ENCODE assay signal across 9 cellular contexts in the genomic region with DNA sequence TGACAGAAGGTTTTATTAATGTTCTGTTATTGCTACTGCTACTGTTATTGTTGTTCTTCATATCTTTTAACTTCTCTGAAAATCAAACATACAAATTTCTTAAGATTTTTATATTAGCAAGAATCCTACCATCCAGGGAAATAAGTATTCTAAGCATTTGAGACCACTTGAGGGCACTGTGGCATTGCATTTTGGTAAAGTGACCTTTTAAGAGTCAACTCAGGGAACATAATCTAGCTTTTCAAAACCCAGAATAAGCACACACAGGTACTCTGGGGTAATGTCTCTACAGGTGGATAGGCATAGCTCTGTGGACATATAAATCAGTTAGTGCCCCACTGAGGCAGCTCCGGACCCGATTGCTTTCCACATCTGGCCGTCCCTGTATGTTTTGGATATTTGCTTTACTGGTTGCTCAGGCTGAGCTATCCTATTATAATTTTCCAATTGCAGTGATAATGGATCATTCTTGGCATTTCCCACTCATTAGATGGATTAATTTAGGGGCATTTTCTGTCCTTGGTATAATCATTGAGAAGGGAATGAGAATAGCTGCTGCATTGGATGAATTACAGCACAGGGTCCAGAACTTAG.
A peak's percentile ranks its signal among the peaks of the same experiment; 100 is the strongest.
DNase-seq lines count a peak whose midpoint lies in the region; ATAC-seq and TF ChIP-seq lines count a peak whose summit lies in the region.
"Had no signal": no experiment of that assay in that cellular context is flagged by ENCODE, and none has a peak within 500 bp of the region (broad histone marks: within the 10 kb centered on the region; RNA-seq: fewer than 3 reads in every experiment).

No MANE protein-coding gene starts in this region.

- H4K8ac ChIP-seq in H9 (replicated peaks; ENCODE audit: insufficient read length, low read depth, low read length) = no peak overlapping the region

- CTCF ChIA-PET in CD8-positive, alpha-beta memory T cell (lab: Charles Lee) = no interaction called here

- DNase-seq in H9 = peak; percentile 28
- peak; percentile 73 for DNase-seq in NCI-H69 (lab: John Stamatoyannopoulos, UW)
- DNase-seq in dorsolateral prefrontal cortex = peak in 3 of 10 donors; percentile 3 to 44 (median 38)
- peak; percentile 42 for DNase-seq in nephron progenitor cell
- no peak for DNase-seq in suprapubic skin (ENCODE audit: low spot score in 2 of 2)
- DNase-seq in CD8-positive, alpha-beta memory T cell = no peak
- no peak for DNase-seq in HCEC 1CT

- no peak overlapping the region for H2AK5ac ChIP-seq in H9 (ENCODE audit: insufficient read length, low read length)

- no peaks in the 10 kb centered on the region for H3K9me3 Mint-ChIP-seq in H9
- no peaks in the 10 kb centered on the region for H3K9me3 Mint-ChIP-seq in nephron progenitor cell
- peaks cover 17 to 48% (median 20%) of the 10 kb centered on the region in 5 donors for H3K9me3 Mint-ChIP-seq in CD8-positive, alpha-beta memory T cell

- no peak for TF ChIP-seq EP300 in suprapubic skin (IDR thresholded peaks at IDR 0.05)

- H3K4me1 Mint-ChIP-seq in H9 (peaks cover 3 to 5% of the 10 kb centered on the region in 2 experiments), nephron progenitor cell (no peaks in the 10 kb centered on the region)
- H3K4me1 Mint-ChIP-seq in CD8-positive, alpha-beta memory T cell = no peaks in the 10 kb centered on the region

- H2BK120ac ChIP-seq in H9 (ENCODE audit: low read depth, low read length, poor library complexity, severe bottlenecking) = no peak overlapping the region

- no peak overlapping the region for H2BK15ac ChIP-seq in H9 (ENCODE audit: low read depth, low read length)

- no peak overlapping the region for H2BK5ac ChIP-seq in H9 (ENCODE audit: insufficient read length, low read length)

- H3K79me1 ChIP-seq in H9 (ENCODE audit: insufficient read depth, low read depth, low read length, poor library complexity, severe bottlenecking) = no peaks in the 10 kb centered on the region

- H3K4me2 ChIP-seq in H9 (ENCODE audit: insufficient read depth, insufficient read length, low read length) = no peak overlapping the region

- H3K4ac ChIP-seq in H9 (ENCODE audit: low read depth, low read length) = no peak overlapping the region

- WGBS in H9 (ENCODE audit: extremely low coverage, insufficient read length, low lambda C conversion rate) = no CpG with 5 or more reads among the region's 3 CpGs
- 69% methylated on average over 3 of the region's 3 CpGs for WGBS in suprapubic skin

- H3K14ac ChIP-seq in H9 (ENCODE audit: insufficient read depth, low read length) = no peak overlapping the region

- H3K56ac ChIP-seq in H9 (ENCODE audit: insufficient read length, low read depth, low read length) = no peak overlapping the region

- no peak overlapping the region for H2BK12ac ChIP-seq in H9 (ENCODE audit: insufficient read length, low read depth, low read length)

- no peaks in the 10 kb centered on the region for H4K20me1 ChIP-seq in H9 (ENCODE audit: control insufficient read depth, insufficient read depth, insufficient read length)

- no peak overlapping the region for H3T11ph ChIP-seq in H9 (ENCODE audit: low read length)

- no peaks in the 10 kb centered on the region for H3K9me3 ChIP-seq in H9 (ENCODE audit: control insufficient read depth, low read depth, low read length)
- no peaks in the 10 kb centered on the region for H3K9me3 ChIP-seq in suprapubic skin
- no peaks in the 10 kb centered on the region for H3K9me3 ChIP-seq in CD8-positive, alpha-beta memory T cell (ENCODE audit: low read length)

- POLR2A ChIA-PET in CD8-positive, alpha-beta memory T cell (lab: Charles Lee) = no interaction called here

- no peak overlapping the region for H3K23ac ChIP-seq in H9 (ENCODE audit: insufficient read length, low read depth, low read length)

- no peak overlapping the region for H3K4me3 Mint-ChIP-seq in H9
- no peak overlapping the region for H3K4me3 Mint-ChIP-seq in nephron progenitor cell
- H3K4me3 Mint-ChIP-seq in CD8-positive, alpha-beta memory T cell = no peak overlapping the region

- no peak overlapping the region for H4K5ac ChIP-seq in H9 (ENCODE audit: insufficient read length, low read depth, low read length)

- H3K27ac ChIP-seq in H9 (ENCODE audit: insufficient read length, low read depth, low read length) (no peak overlapping the region), dorsolateral prefrontal cortex (no peak overlapping the region), suprapubic skin (no peak overlapping the region)
- H3K27ac ChIP-seq in CD8-positive, alpha-beta memory T cell (ENCODE audit: low read depth, low read length) = no peak overlapping the region
- H3K27ac ChIP-seq: SJSA1 had no signal

- H3K27me3 ChIP-seq in H9 (ENCODE audit: insufficient read depth, low read length) = no peaks in the 10 kb centered on the region
- no peaks in the 10 kb centered on the region for H3K27me3 ChIP-seq in dorsolateral prefrontal cortex
- H3K27me3 ChIP-seq in suprapubic skin = no peaks in the 10 kb centered on the region
- H3K27me3 ChIP-seq in CD8-positive, alpha-beta memory T cell (ENCODE audit: insufficient read depth, low read length, poor library complexity, severe bottlenecking) = no peaks in the 10 kb centered on the region
- H3K27me3 ChIP-seq: SJSA1 had no signal

- ATAC-seq in GM18520 (IDR thresholded peaks at IDR 0.05; ENCODE audit: unreplicated experiment) = no peak

- no peak overlapping the region for H2BK20ac ChIP-seq in H9 (ENCODE audit: low read depth, low read length, poor library complexity, severe bottlenecking)

- intact Hi-C loops in dorsolateral prefrontal cortex (cut with DNase I) = loop anchor here in 1 of 2 donors (10.0 kb wide), 1 partner anchor 1653 kb away; no protein-coding TSS in a partner anchor

- H3K27ac Mint-ChIP-seq in H9 (no peak overlapping the region; a peak in 1 of 7 replicates), nephron progenitor cell (peak overlapping the region; percentile 7)
- no peak overlapping the region for H3K27ac Mint-ChIP-seq in CD8-positive, alpha-beta memory T cell

- H3K36me3 Mint-ChIP-seq in H9 (ENCODE audit: insufficient read depth in 1 of 3, low read depth in 3 of 3) (no peaks in the 10 kb centered on the region), nephron progenitor cell (ENCODE audit: low read depth) (no peaks in the 10 kb centered on the region)
- H3K36me3 Mint-ChIP-seq in CD8-positive, alpha-beta memory T cell = no peaks in the 10 kb centered on the region

- H3K4me3 ChIP-seq in dorsolateral prefrontal cortex (no peak overlapping the region), suprapubic skin (no peak overlapping the region)
- no peak overlapping the region for H3K4me3 ChIP-seq in CD8-positive, alpha-beta memory T cell (ENCODE audit: low read length)
- H3K4me3 ChIP-seq: SJSA1 had no signal

- H3K27me3 Mint-ChIP-seq in H9 (ENCODE audit: low read depth) = no peaks in the 10 kb centered on the region
- H3K27me3 Mint-ChIP-seq in nephron progenitor cell (ENCODE audit: low read depth, poor library complexity) = no peaks in the 10 kb centered on the region
- no peaks in the 10 kb centered on the region for H3K27me3 Mint-ChIP-seq in CD8-positive, alpha-beta memory T cell

- H3K4me1 ChIP-seq in H9 (ENCODE audit: insufficient read depth, low read length) (no peaks in the 10 kb centered on the region), suprapubic skin (no peaks in the 10 kb centered on the region)
- H3K4me1 ChIP-seq in CD8-positive, alpha-beta memory T cell (ENCODE audit: insufficient read depth, low read length) = no peaks in the 10 kb centered on the region
- H3K4me1 ChIP-seq: SJSA1 had no signal

- no peak overlapping the region for H2AFZ ChIP-seq in H9 (ENCODE audit: low read length)

- no peak overlapping the region for H3K9ac ChIP-seq in H9 (ENCODE audit: extremely low read depth, insufficient read length, low read length)

- no peaks in the 10 kb centered on the region for H3K79me2 ChIP-seq in H9 (ENCODE audit: insufficient read depth, low read length)

- no peak for TF ChIP-seq POLR2A in suprapubic skin (IDR thresholded peaks at IDR 0.05)

- no peaks in the 10 kb centered on the region for H3K23me2 ChIP-seq in H9 (ENCODE audit: insufficient read length, low read depth, low read length, poor library complexity, severe bottlenecking)

- no peaks in the 10 kb centered on the region for H3K36me3 ChIP-seq in suprapubic skin
- H3K36me3 ChIP-seq in CD8-positive, alpha-beta memory T cell (ENCODE audit: insufficient read depth, low read length) = no peaks in the 10 kb centered on the region
- H3K36me3 ChIP-seq: SJSA1 had no signal

- no peak overlapping the region for H4K91ac ChIP-seq in H9 (ENCODE audit: insufficient read length, low read depth, low read length)

- H3K18ac ChIP-seq in H9 (ENCODE audit: insufficient read length, low read depth, low read length) = no peak overlapping the region

- TF ChIP-seq CTCF in H9 (conservative IDR thresholded peaks at IDR 0.05) (peak; percentile 85), dorsolateral prefrontal cortex (IDR thresholded peaks at IDR 0.05 in 54 of 56, conservative IDR thresholded peaks at IDR 0.05 in 2 of 56; ENCODE audit: low read depth in 1 of 56, partially characterized antibody in 56 of 56) (peak in 55 of 56 donors; percentile 25 to 79 (median 55)), nephron progenitor cell (IDR thresholded peaks at IDR 0.05) (peak; percentile 50), suprapubic skin (IDR thresholded peaks at IDR 0.05) (peak in 1 of 2 donors; percentile 21)

Comparison
In these comparisons a context has a peak if more than half of its experiments do, and no peak if none do; other contexts are left out.
1. DNase-seq: peak in H9 (single experiment), NCI-H69 (single experiment) and nephron progenitor cell (single experiment); none in suprapubic skin (0 of 2), CD8-positive, alpha-beta memory T cell (0 of 5) and HCEC 1CT (single experiment).